ENCODE assay signal across 1 cellular context in genomic region chr20:35901678-35902544, GRCh38.
TF ChIP-seq lines count a peak whose summit lies in the region.

No MANE protein-coding gene starts in this region.

TF ChIP-seq in A549, 52 proteins besides CTCF, POLR2A, EP300 and RAD21 (continued from another document):
- no peak for TF ChIP-seq USF2 (IDR thresholded peaks at IDR 0.05)
- no peak for TF ChIP-seq PHF8 (IDR thresholded peaks at IDR 0.05; ENCODE audit: borderline replicate concordance, low read depth)
- TF ChIP-seq FOSL2 (IDR thresholded peaks at IDR 0.05), result peak; percentile 72; the same call in 1 of the 2 replicates
- TF ChIP-seq FOSL2 (CRISPR knock-in tag; IDR thresholded peaks at IDR 0.05), result peak; percentile 74
- TF ChIP-seq MAX (IDR thresholded peaks at IDR 0.05), result no peak
- TF ChIP-seq CEBPB (IDR thresholded peaks at IDR 0.05), result no peak
- TF ChIP-seq ELK1 (IDR thresholded peaks at IDR 0.05; ENCODE audit: low read depth, low read length), result no peak
- no peak for TF ChIP-seq E2F6 (IDR thresholded peaks at IDR 0.05; ENCODE audit: borderline replicate concordance, low read depth)
- TF ChIP-seq RNF2 (IDR thresholded peaks at IDR 0.05; ENCODE audit: borderline replicate concordance, low read depth), result no peak
- TF ChIP-seq BHLHE40 (IDR thresholded peaks at IDR 0.05; ENCODE audit: low read depth, low read length), result no peak
- TF ChIP-seq HMGXB4 (CRISPR knock-in tag; IDR thresholded peaks at IDR 0.05; ENCODE audit: borderline replicate concordance), result no peak
- TF ChIP-seq NFE2L2 (conservative IDR thresholded peaks at IDR 0.05; ENCODE audit: low read length), result peak; percentile 58
- no peak for TF ChIP-seq RARB (CRISPR knock-in tag; IDR thresholded peaks at IDR 0.05)
- TF ChIP-seq MYC (IDR thresholded peaks at IDR 0.05; ENCODE audit: borderline replicate concordance, low read length), result no peak
- TF ChIP-seq ESRRA (IDR thresholded peaks at IDR 0.05; ENCODE audit: borderline replicate concordance, low read length), result no peak
- no peak for TF ChIP-seq ZFP36 (IDR thresholded peaks at IDR 0.05; ENCODE audit: borderline replicate concordance, partially characterized antibody)
- TF ChIP-seq EHF (CRISPR knock-in tag; IDR thresholded peaks at IDR 0.05), result no peak
- no peak for TF ChIP-seq POLR2AphosphoS2 (conservative IDR thresholded peaks at IDR 0.05; ENCODE audit: low read length)
- TF ChIP-seq RFX5 (IDR thresholded peaks at IDR 0.05), result no peak
- no peak for TF ChIP-seq TFCP2L1 (CRISPR knock-in tag; IDR thresholded peaks at IDR 0.05)
- TF ChIP-seq ZC3H11A (IDR thresholded peaks at IDR 0.05), result no peak
- TF ChIP-seq RCOR1 (IDR thresholded peaks at IDR 0.05; ENCODE audit: low read depth, low read length), result no peak
- TF ChIP-seq HES2 (IDR thresholded peaks at IDR 0.05), result no peak
- no peak for TF ChIP-seq CBX8 (IDR thresholded peaks at IDR 0.05)
- TF ChIP-seq JUNB (IDR thresholded peaks at IDR 0.05), result 0 out of 2 replicates have a peak, but pooled peaks have one; percentile 33
- TF ChIP-seq MAFK (IDR thresholded peaks at IDR 0.05; ENCODE audit: partially characterized antibody), result peak; percentile 91
- no peak for TF ChIP-seq SMC3 (IDR thresholded peaks at IDR 0.05)
- TF ChIP-seq SREBF2 (IDR thresholded peaks at IDR 0.05), result no peak
